In genomic region chr12:95998611-95999300, GRCh38 we compare ENCODE assay signal across 9 cellular contexts. TPM values are rescaled to one million over a fixed set of nuclear protein-coding genes. Genes with fewer than 3 reads are reported as not detected.
DNase-seq lines count a peak whose midpoint lies in the region; ATAC-seq, FAIRE-seq and TF ChIP-seq lines count a peak whose summit lies in the region.
"Had no signal": no experiment of that assay in that cellular context is flagged by ENCODE, and none has a peak within 500 bp of the region (broad histone marks: within the 10 kb centered on the region; RNA-seq: fewer than 3 reads in every experiment).

No MANE protein-coding gene starts in this region.

- DNase-seq in BJ (ENCODE audit: low read depth) (no peak), NCI-H2029 treated with DMSO at 0.1 percent for 48 hours (lab: John Stamatoyannopoulos, UW) (peak; percentile 67), cerebellum (ENCODE audit: low spot score) (peak; percentile 53)
- DNase-seq in stimulated activated effector memory CD8-positive, alpha-beta T cell treated with anti-CD3 and anti-CD28 coated beads, Interleukin-12 subunit alpha, Interleukin-12 subunit beta, amount 100 ng/mL, for 72 hours (ENCODE audit: low spot score in 2 of 2), result peak; percentile 14 to 59

- peaks cover 42% of the 10 kb centered on the region for H3K36me3 Mint-ChIP-seq in stimulated activated effector memory CD8-positive, alpha-beta T cell treated with anti-CD3 and anti-CD28 coated beads, Interleukin-12 subunit alpha, Interleukin-12 subunit beta, amount 100 ng/mL, for 72 hours

- POLR2A ChIA-PET in BJ (lab: Charles Lee), result no interaction called here

- H3K27ac ChIP-seq in liver (ENCODE audit: low read depth in 1 of 2, low read length in 2 of 2), result peak overlapping the region in 1 of 2 donors; percentile 84

- TF ChIP-seq RAD21 in liver (IDR thresholded peaks at IDR 0.05), result peak; percentile 94 to 95

- H3K9me3 ChIP-seq in liver (ENCODE audit: control insufficient read depth in 4 of 4, low read length in 3 of 4), result no peaks in the 10 kb centered on the region

- H3K4me1 ChIP-seq in liver (ENCODE audit: control insufficient read depth in 4 of 4, insufficient read depth in 4 of 4, low read length in 3 of 4), result peaks cover 7 to 42% (median 19%) of the 10 kb centered on the region in 4 donors

- no peaks in the 10 kb centered on the region for H3K9me3 Mint-ChIP-seq in stimulated activated effector memory CD8-positive, alpha-beta T cell treated with anti-CD3 and anti-CD28 coated beads, Interleukin-12 subunit alpha, Interleukin-12 subunit beta, amount 100 ng/mL, for 72 hours

- 17% methylated on average over 7 of the region's 7 CpGs for WGBS in liver

- TF ChIP-seq CTCF in BJ (IDR thresholded peaks at IDR 0.05; ENCODE audit: insufficient read depth, low read depth, low read length), result peak; percentile 58
- peak; percentile 88 for TF ChIP-seq CTCF in liver (IDR thresholded peaks at IDR 0.05; ENCODE audit: low read depth, low read length, missing input control)

- H3K27me3 ChIP-seq in BJ (ENCODE audit: control insufficient read depth, insufficient read depth, low read length) (no peaks in the 10 kb centered on the region), liver (ENCODE audit: control insufficient read depth in 4 of 4, insufficient read depth in 4 of 4, low read length in 3 of 4) (no peaks in the 10 kb centered on the region)

- ATAC-seq in GM18858 (IDR thresholded peaks at IDR 0.05; ENCODE audit: unreplicated experiment), result peak; percentile 94
- ATAC-seq in HG02973 (IDR thresholded peaks at IDR 0.05; ENCODE audit: unreplicated experiment), result peak; percentile 98
- peak; percentile 96 for ATAC-seq in stimulated activated effector memory CD8-positive, alpha-beta T cell treated with anti-CD3 and anti-CD28 coated beads, Interleukin-12 subunit alpha, Interleukin-12 subunit beta, amount 100 ng/mL, for 72 hours

- H3K36me3 ChIP-seq in BJ (ENCODE audit: control insufficient read depth, insufficient read depth, low read length) (no peaks in the 10 kb centered on the region), liver (ENCODE audit: control insufficient read depth in 4 of 4, insufficient read depth in 3 of 4, low read depth in 1 of 4, low read length in 3 of 4) (peaks cover 0 to 20% (median 15%) of the 10 kb centered on the region in 4 donors)

- no peak overlapping the region for H3K4me3 ChIP-seq in BJ (ENCODE audit: low read depth, low read length)
- H3K4me3 ChIP-seq in liver (ENCODE audit: low read depth in 1 of 3, low read length in 3 of 3), result no peak overlapping the region

- H3K4me3 Mint-ChIP-seq in stimulated activated effector memory CD8-positive, alpha-beta T cell treated with anti-CD3 and anti-CD28 coated beads, Interleukin-12 subunit alpha, Interleukin-12 subunit beta, amount 100 ng/mL, for 72 hours, result no peak overlapping the region

- peak overlapping the region; percentile 2 for H3K27ac Mint-ChIP-seq in stimulated activated effector memory CD8-positive, alpha-beta T cell treated with anti-CD3 and anti-CD28 coated beads, Interleukin-12 subunit alpha, Interleukin-12 subunit beta, amount 100 ng/mL, for 72 hours

- peak; percentile 31 for FAIRE-seq in TTC549 (lab: Jason Lieb, UNC)

- peaks cover 9% of the 10 kb centered on the region for H3K4me1 Mint-ChIP-seq in stimulated activated effector memory CD8-positive, alpha-beta T cell treated with anti-CD3 and anti-CD28 coated beads, Interleukin-12 subunit alpha, Interleukin-12 subunit beta, amount 100 ng/mL, for 72 hours

- no peak overlapping the region for H3K9ac ChIP-seq in liver (ENCODE audit: low read depth in 1 of 2, low read length in 2 of 2)

- CTCF ChIA-PET in BJ (lab: Yijun Ruan, JAX), result interaction anchor here (0.6 to 3.6 kb wide), 22 partner anchors 10 to 518 kb away, joined by 3 to 41 read pairs (median 4); partner anchors contain the start of gene CCDC38

TF ChIP-seq in liver, 16 proteins besides CTCF, POLR2A, EP300 and RAD21:
- TF ChIP-seq HNF4A (conservative IDR thresholded peaks at IDR 0.05) (peak in 1 of 2 donors; percentile 37), GABPA (IDR thresholded peaks at IDR 0.05 in 1 of 2, conservative IDR thresholded peaks at IDR 0.05 in 1 of 2) (no peak), NR2F2 (IDR thresholded peaks at IDR 0.05) (no peak), FOXA2 (IDR thresholded peaks at IDR 0.05) (peak; percentile 36), SP1 (IDR thresholded peaks at IDR 0.05) (no peak), YY1 (IDR thresholded peaks at IDR 0.05) (no peak), RXRA (IDR thresholded peaks at IDR 0.05) (peak in 1 of 2 donors; percentile 45), EGR1 (IDR thresholded peaks at IDR 0.05; ENCODE audit: low read depth in 2 of 2) (no peak), REST (IDR thresholded peaks at IDR 0.05) (no peak), MAX (IDR thresholded peaks at IDR 0.05) (no peak), HNF4G (IDR thresholded peaks at IDR 0.05) (no peak), ZBTB33 (IDR thresholded peaks at IDR 0.05) (no peak), TAF1 (conservative IDR thresholded peaks at IDR 0.05) (no peak), ATF3 (IDR thresholded peaks at IDR 0.05) (no peak), JUND (IDR thresholded peaks at IDR 0.05) (no peak)

RNA-seq across cellular contexts. Expression of gene HAL, which starts 2.6 kb away (rescaled TPM):
- polyA plus RNA-seq in BJ (2011; rRNA removed), result 0.12 and 0.15 TPM in 2 replicates
- 0.36 TPM in 1 of 2 replicates, not detected in the other for polyA minus RNA-seq in BJ (2011; rRNA and poly(A)+ RNA removed)
- total RNA-seq in cerebellum, result 0.73 TPM
- total RNA-seq in liver, result 100 to 1,000 TPM; 125 to 174 TPM
- 100 to 1,000 TPM in 1 of 2 donors, 10 to 100 TPM in 1; 62.4 to 114 TPM for polyA plus RNA-seq in liver

RNA-seq across cellular contexts. Expression of gene LTA4H, which starts 36.6 kb away (rescaled TPM):
- polyA plus RNA-seq in BJ (2011; rRNA removed) (35.1 and 60.7 TPM in 2 replicates), liver (10 to 100 TPM; 16.6 to 16.7 TPM)
- 15.2 and 17.2 TPM in 2 replicates for polyA minus RNA-seq in BJ (2011; rRNA and poly(A)+ RNA removed)
- total RNA-seq in cerebellum (48.9 TPM), liver (10 to 100 TPM; 25.1 to 34.5 TPM)

RNA-seq across cellular contexts. Expression of gene AMDHD1, which starts 55.6 kb away (rescaled TPM):
- polyA plus RNA-seq in BJ (2011; rRNA removed) (0.09 TPM in 2 replicates), liver (100 to 1,000 TPM in 1 of 2 donors, 10 to 100 TPM in 1; 50.3 to 105 TPM)
- polyA minus RNA-seq in BJ (2011; rRNA and poly(A)+ RNA removed), result not detected in 2 replicates
- total RNA-seq in cerebellum (0.54 TPM), liver (100 to 1,000 TPM in 1 of 2 donors, 10 to 100 TPM in 1; 56.7 to 124 TPM)

RNA-seq across cellular contexts. Expression of gene CCDC38, which starts 56.3 kb away (rescaled TPM):
- polyA plus RNA-seq in BJ (2011; rRNA removed), result not detected in 2 replicates
- polyA minus RNA-seq in BJ (2011; rRNA and poly(A)+ RNA removed), result 0.05 and 0.10 TPM in 2 replicates
- total RNA-seq in cerebellum, result not detected
- total RNA-seq in liver, result 1 to 10 TPM; 1.3 to 1.4 TPM
- under 1 TPM; 0.46 to 0.61 TPM for polyA plus RNA-seq in liver
- total RNA-seq: subcutaneous adipose tissue had no signal

Comparison
In these comparisons a context has a peak if more than half of its experiments do, and no peak if none do; other contexts are left out.
1. RNA of gene HAL, which starts 2.6 kb away (total RNA-seq): 125 to 174 TPM in liver; 0.73 TPM in cerebellum (single experiment); every median in the first group is over 10 times any median in the second.
2. RNA of gene AMDHD1, which starts 55.6 kb away (total RNA-seq): 56.7 to 124 TPM in liver; 0.54 TPM in cerebellum (single experiment); every median in the first group is over 10 times any median in the second.
3. Peak in every context shown above with its lines, with median percentiles within 50 percentile points of each other: ATAC-seq.